8 cellular contexts compared by ENCODE assay signal in the genomic region with DNA sequence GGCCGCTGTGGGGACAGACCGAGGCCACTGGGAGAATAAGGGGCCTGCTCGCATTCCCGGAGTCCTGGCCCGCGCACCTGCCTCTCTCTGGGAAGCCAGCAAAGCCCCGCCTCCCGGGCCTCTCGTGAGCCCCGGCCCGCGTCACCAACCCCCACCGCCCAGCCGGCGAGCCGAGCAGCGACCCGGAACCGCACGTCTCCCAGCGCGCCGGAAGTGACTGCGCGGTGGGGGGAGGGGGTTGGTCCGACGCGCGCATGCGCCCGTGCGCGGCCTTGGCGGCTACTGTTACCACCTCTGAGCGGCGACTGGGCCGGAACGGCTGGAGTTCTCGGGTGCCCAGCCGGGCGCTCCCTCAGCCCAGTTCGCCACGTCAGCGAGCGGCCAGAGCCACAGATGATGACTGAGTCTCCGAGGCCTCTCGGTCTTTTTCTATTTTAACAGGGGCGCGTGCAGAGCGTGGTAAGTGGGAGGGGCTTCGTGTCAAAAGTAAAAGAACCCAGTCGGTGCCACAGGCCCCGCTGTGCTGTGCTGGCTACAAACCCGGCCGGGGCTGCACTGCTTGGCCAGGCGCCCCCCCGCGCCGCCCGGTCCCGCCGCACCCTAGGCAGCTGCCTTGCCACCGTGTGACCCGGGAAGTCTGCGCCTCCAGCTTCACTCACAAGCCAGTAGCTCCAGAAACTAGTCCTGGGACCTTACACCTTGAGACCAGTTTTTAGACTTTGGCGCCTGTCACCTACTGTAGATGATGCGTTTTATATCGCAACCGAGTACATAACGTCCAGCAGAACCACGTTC. TPM values are rescaled to one million over a fixed set of nuclear protein-coding genes. Genes with fewer than 3 reads are reported as not detected.
DNase-seq lines count a peak whose midpoint lies in the region; ATAC-seq and TF ChIP-seq lines count a peak whose summit lies in the region.

A gene with protein sequence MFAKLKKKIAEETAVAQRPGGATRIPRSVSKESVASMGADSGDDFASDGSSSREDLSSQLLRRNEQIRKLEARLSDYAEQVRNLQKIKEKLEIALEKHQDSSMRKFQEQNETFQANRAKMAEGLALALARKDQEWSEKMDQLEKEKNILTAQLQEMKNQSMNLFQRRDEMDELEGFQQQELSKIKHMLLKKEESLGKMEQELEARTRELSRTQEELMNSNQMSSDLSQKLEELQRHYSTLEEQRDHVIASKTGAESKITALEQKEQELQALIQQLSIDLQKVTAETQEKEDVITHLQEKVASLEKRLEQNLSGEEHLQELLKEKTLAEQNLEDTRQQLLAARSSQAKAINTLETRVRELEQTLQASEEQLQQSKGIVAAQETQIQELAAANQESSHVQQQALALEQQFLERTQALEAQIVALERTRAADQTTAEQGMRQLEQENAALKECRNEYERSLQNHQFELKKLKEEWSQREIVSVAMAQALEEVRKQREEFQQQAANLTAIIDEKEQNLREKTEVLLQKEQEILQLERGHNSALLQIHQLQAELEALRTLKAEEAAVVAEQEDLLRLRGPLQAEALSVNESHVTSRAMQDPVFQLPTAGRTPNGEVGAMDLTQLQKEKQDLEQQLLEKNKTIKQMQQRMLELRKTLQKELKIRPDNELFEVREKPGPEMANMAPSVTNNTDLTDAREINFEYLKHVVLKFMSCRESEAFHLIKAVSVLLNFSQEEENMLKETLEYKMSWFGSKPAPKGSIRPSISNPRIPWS (minus strand): TSS at position 190 of the 795 bp plus-strand sequence. CDS start 2,372 bp downstream, outside the sequence.

- POLR2A ChIA-PET in activated B cell treated with CpG ODN at 0.5 μM for 24 hours (lab: Charles Lee): interaction anchor here (0.6 to 1.2 kb wide), 12 partner anchors 9 to 300 kb away, joined by 3 to 13 read pairs (median 4); partner anchors contain the start of genes ARPC5L, HSPA5, RPL35 and SCAI

- H3K79me2 ChIP-seq in smooth muscle cell (ENCODE audit: low read depth): no peaks in the 10 kb centered on the region

- H3F3A ChIP-seq in smooth muscle cell (ENCODE audit: low read depth): no peaks in the 10 kb centered on the region

- no peaks in the 10 kb centered on the region for H3K9me3 ChIP-seq in smooth muscle cell (replicated peaks; ENCODE audit: low read depth)

- peak within 1 kb of the TSS; percentile 87 for H3K4me2 ChIP-seq in smooth muscle cell

- peak within 1 kb of the TSS; percentile 81 for H3K9ac ChIP-seq in smooth muscle cell (ENCODE audit: low read depth)

- no peaks in the 10 kb centered on the region for H3K27me3 ChIP-seq in smooth muscle cell (ENCODE audit: low read depth)

- H3K4me1 Mint-ChIP-seq in activated B cell treated with CpG ODN at 0.5 μM for 24 hours: peaks cover 21% of the 10 kb centered on the region

- under 1% methylated on average over 65 of the region's 71 CpGs for WGBS in smooth muscle cell (ENCODE audit: low lambda C conversion rate)

- H3K4me3 Mint-ChIP-seq in activated B cell treated with CpG ODN at 0.5 μM for 24 hours: peak within 1 kb of the TSS; percentile 96

- no peaks in the 10 kb centered on the region for H3K27me3 Mint-ChIP-seq in activated B cell treated with CpG ODN at 0.5 μM for 24 hours

- intact Hi-C loops in activated B cell treated with CpG ODN at 0.5 μM for 24 hours (cut with micrococcal nuclease): loop anchor here (1.0 to 2.0 kb wide), 5 partner anchors 71 to 320 kb away; partner anchors contain the start of genes GAPVD1, NR6A1, PPP6C and SCAI

- H3K36me3 Mint-ChIP-seq in activated B cell treated with CpG ODN at 0.5 μM for 24 hours (ENCODE audit: low read depth): peaks cover 17% of the 10 kb centered on the region

- peak within 1 kb of the TSS; percentile 90 for H3K27ac ChIP-seq in smooth muscle cell (ENCODE audit: low read depth)

- no peak for TF ChIP-seq CTCF in activated B cell treated with CpG ODN at 0.5 μM for 24 hours (IDR thresholded peaks at IDR 0.05)
- no peak for TF ChIP-seq CTCF in cardiac fibroblast (IDR thresholded peaks at IDR 0.05; ENCODE audit: low read depth, low read length)
- TF ChIP-seq CTCF in smooth muscle cell (IDR thresholded peaks at IDR 0.05; ENCODE audit: borderline replicate concordance, insufficient read depth, poor library complexity, severe bottlenecking): no peak

- H3K4me3 ChIP-seq in cardiac fibroblast (replicated peaks in 1 of 2; ENCODE audit: low read depth in 2 of 2, low read length in 2 of 2): peak within 1 kb of the TSS; percentile 83 to 95
- peak within 1 kb of the TSS; percentile 79 for H3K4me3 ChIP-seq in smooth muscle cell

- peaks cover 5% of the 10 kb centered on the region for H3K4me1 ChIP-seq in smooth muscle cell (ENCODE audit: low read depth)

- no peaks in the 10 kb centered on the region for H3K9me3 Mint-ChIP-seq in activated B cell treated with CpG ODN at 0.5 μM for 24 hours

- peak within 1 kb of the TSS; percentile 58 for H2AFZ ChIP-seq in smooth muscle cell (ENCODE audit: low read depth)

- H3K27ac Mint-ChIP-seq in activated B cell treated with CpG ODN at 0.5 μM for 24 hours: peak within 1 kb of the TSS; percentile 98

- no peaks in the 10 kb centered on the region for H4K20me1 ChIP-seq in smooth muscle cell (ENCODE audit: low read depth)

- peak; percentile 98 for DNase-seq in AG08395 (ENCODE audit: low spot score)
- peak; percentile 84 for DNase-seq in NCI-H2227 treated with DMSO at 0.1 percent for 48 hours (lab: John Stamatoyannopoulos, UW)
- DNase-seq in activated B cell treated with CpG ODN at 0.5 μM for 24 hours: peak; percentile 92
- peak; percentile 94 to 96 for DNase-seq in cardiac fibroblast (ENCODE audit: low read depth in 2 of 2)
- peak; percentile 100 for DNase-seq in iPS-NIHi7 (ENCODE audit: extremely low spot score)
- peak; percentile 93 for DNase-seq in smooth muscle cell (lab: John Stamatoyannopoulos, UW; ENCODE audit: unreplicated experiment)

- no peaks in the 10 kb centered on the region for H3K36me3 ChIP-seq in smooth muscle cell (ENCODE audit: low read depth)

- ATAC-seq in GM18909 (IDR thresholded peaks at IDR 0.05; ENCODE audit: poor library complexity, unreplicated experiment): peak; percentile 81
- peak; percentile 82 for ATAC-seq in HG03159 (IDR thresholded peaks at IDR 0.05; ENCODE audit: unreplicated experiment)
- peak; percentile 87 for ATAC-seq in activated B cell treated with CpG ODN at 0.5 μM for 24 hours (ENCODE audit: low read depth)

- CTCF ChIA-PET in activated B cell treated with CpG ODN at 0.5 μM for 24 hours (lab: Charles Lee): interaction anchor here (0.7 to 0.9 kb wide), 2 partner anchors 9 to 10 kb away, joined by 3 to 4 read pairs; no protein-coding TSS in a partner anchor

RNA-seq across cellular contexts. Expression of the gene that starts here (rescaled TPM):
- 11.8 and 14.0 TPM in 2 replicates for total RNA-seq in activated B cell treated with CpG ODN at 0.5 μM for 24 hours
- 11.0 and 11.2 TPM in 2 replicates for total RNA-seq in smooth muscle cell
- polyA plus RNA-seq in smooth muscle cell: 6.8 and 12.4 TPM in 2 replicates

Comparison
In these comparisons a context has a peak if more than half of its experiments do, and no peak if none do; other contexts are left out.
1. Peak in every context shown above with its lines: DNase-seq, ATAC-seq, H3K4me3 ChIP-seq and H3K27ac ChIP-seq.